ENCODE assay signal across 12 cellular contexts in genomic region chr7:2082357-2083038, GRCh38.
DNase-seq lines count a peak whose midpoint lies in the region; ATAC-seq, FAIRE-seq and TF ChIP-seq lines count a peak whose summit lies in the region.
"Had no signal": no experiment of that assay in that cellular context is flagged by ENCODE, and none has a peak within 500 bp of the region (broad histone marks: within the 10 kb centered on the region; RNA-seq: fewer than 3 reads in every experiment).

No MANE protein-coding gene starts in this region.

- no peak overlapping the region for H3K23ac ChIP-seq in trophoblast cell (ENCODE audit: low read length)

- H3K4me1 ChIP-seq in heart right ventricle, result peaks cover 0 to 4% (median 0%) of the 10 kb centered on the region in 9 donors
- H3K4me1 ChIP-seq in astrocyte (ENCODE audit: insufficient read depth, low read length), result peaks cover 17% of the 10 kb centered on the region
- no peaks in the 10 kb centered on the region for H3K4me1 ChIP-seq in left lung
- H3K4me1 ChIP-seq in vagina, result no peaks in the 10 kb centered on the region
- H3K4me1 ChIP-seq in trophoblast cell (ENCODE audit: control insufficient read depth in 1 of 2, insufficient read depth in 2 of 2, low read length in 2 of 2), result peaks cover 0 to 2% of the 10 kb centered on the region in 2 experiments

- no peak overlapping the region for H2BK120ac ChIP-seq in trophoblast cell (ENCODE audit: insufficient read depth, low read length, poor library complexity)

- no peak for TF ChIP-seq POLR2A in vagina (IDR thresholded peaks at IDR 0.05)

- no peak for FAIRE-seq in astrocyte (lab: Jason Lieb, UNC)
- no peak for FAIRE-seq in frontal cortex (lab: Jason Lieb, UNC)
- FAIRE-seq in HTR-8/SVneo (lab: Jason Lieb, UNC), result no peak
- FAIRE-seq: endometrium had no signal

- peak overlapping the region; percentile 34 for H3K27ac Mint-ChIP-seq in astrocyte (ENCODE audit: unreplicated experiment)
- H3K27ac Mint-ChIP-seq: activated CD4-positive, alpha-beta memory T cell treated with anti-CD3 and anti-CD28 coated beads for 36 hours; activated naive CD4-positive, alpha-beta T cell treated with anti-CD3 and anti-CD28 coated beads, Interleukin-2, amount 50 U/mL, for 72 hours had no signal

- H3K36me3 ChIP-seq in heart right ventricle (peaks cover 0 to 13% (median 0%) of the 10 kb centered on the region in 9 donors), astrocyte (ENCODE audit: insufficient read depth, low read length) (no peaks in the 10 kb centered on the region), left lung (peaks cover 0 to 35% of the 10 kb centered on the region in 2 donors), vagina (no peaks in the 10 kb centered on the region), trophoblast cell (ENCODE audit: control insufficient read depth in 1 of 2, insufficient read depth in 2 of 2, low read length in 2 of 2) (peaks cover 6 to 9% of the 10 kb centered on the region in 2 experiments)

- H3K9me3 ChIP-seq in heart right ventricle (no peaks in the 10 kb centered on the region), astrocyte (ENCODE audit: insufficient read depth, low read depth, low read length) (no peaks in the 10 kb centered on the region), left lung (no peaks in the 10 kb centered on the region), vagina (no peaks in the 10 kb centered on the region), trophoblast cell (ENCODE audit: insufficient read depth, low read depth, low read length) (no peaks in the 10 kb centered on the region)

- H3K9ac ChIP-seq in astrocyte (ENCODE audit: low read length), result peak overlapping the region; percentile 76
- H3K9ac ChIP-seq in trophoblast cell (ENCODE audit: low read length), result no peak overlapping the region

- no peak overlapping the region for H4K91ac ChIP-seq in trophoblast cell (ENCODE audit: low read depth, low read length)

- H3K27me3 ChIP-seq in heart right ventricle, result no peaks in the 10 kb centered on the region
- no peaks in the 10 kb centered on the region for H3K27me3 ChIP-seq in astrocyte (ENCODE audit: insufficient read depth, low read length)
- H3K27me3 ChIP-seq in left lung, result no peaks in the 10 kb centered on the region
- H3K27me3 ChIP-seq in vagina, result no peaks in the 10 kb centered on the region
- no peaks in the 10 kb centered on the region for H3K27me3 ChIP-seq in trophoblast cell (ENCODE audit: insufficient read depth, low read length)

- H2AK5ac ChIP-seq in trophoblast cell (ENCODE audit: low read length), result no peak overlapping the region

- H4K12ac ChIP-seq in trophoblast cell (ENCODE audit: low read depth, low read length), result no peak overlapping the region

- ATAC-seq in heart right ventricle, result peak in 5 of 8 donors; percentile 17 to 58 (median 35)
- no peak for ATAC-seq in Right ventricle myocardium inferior
- ATAC-seq in left lung, result peak; percentile 47
- ATAC-seq: activated naive CD4-positive, alpha-beta T cell treated with anti-CD3 and anti-CD28 coated beads, Interleukin-2, amount 50 U/mL, for 72 hours had no signal

- H2BK12ac ChIP-seq in trophoblast cell (ENCODE audit: low read length), result no peak overlapping the region

- DNase-seq in heart right ventricle (no peak), Right ventricle myocardium inferior (ENCODE audit: missing footprints) (no peak), astrocyte (ENCODE audit: low read depth) (peak; percentile 83), left lung (no peak), vagina (ENCODE audit: extremely low spot score in 2 of 2) (no peak), frontal cortex (ENCODE audit: low spot score in 2 of 2) (no peak), HTR-8/SVneo (ENCODE audit: insufficient read length, low spot score) (no peak), trophoblast cell (no peak)
- DNase-seq: activated CD4-positive, alpha-beta memory T cell treated with anti-CD3 and anti-CD28 coated beads for 36 hours; NCI-H446 had no signal

- no peaks in the 10 kb centered on the region for H3K9me3 Mint-ChIP-seq in astrocyte (ENCODE audit: unreplicated experiment)
- H3K9me3 Mint-ChIP-seq: activated CD4-positive, alpha-beta memory T cell treated with anti-CD3 and anti-CD28 coated beads for 36 hours; activated naive CD4-positive, alpha-beta T cell treated with anti-CD3 and anti-CD28 coated beads, Interleukin-2, amount 50 U/mL, for 72 hours had no signal

- no peak overlapping the region for H4K8ac ChIP-seq in trophoblast cell (ENCODE audit: low read depth, low read length)

- H4K20me1 ChIP-seq in astrocyte (ENCODE audit: insufficient read depth, low read length), result peaks cover 19% of the 10 kb centered on the region

- H3K27ac ChIP-seq in heart right ventricle, result no peak overlapping the region
- H3K27ac ChIP-seq in astrocyte (ENCODE audit: low read depth, low read length), result peak overlapping the region; percentile 76
- H3K27ac ChIP-seq in left lung, result no peak overlapping the region
- peak overlapping the region; percentile 81 for H3K27ac ChIP-seq in vagina
- H3K27ac ChIP-seq in trophoblast cell (ENCODE audit: low read depth, low read length), result no peak overlapping the region

- H2AFZ ChIP-seq in astrocyte (ENCODE audit: low read depth, low read length), result no peak overlapping the region
- H2AFZ ChIP-seq in trophoblast cell (ENCODE audit: insufficient read depth, low read length, poor library complexity), result no peak overlapping the region

- H3K4me3 Mint-ChIP-seq in astrocyte (ENCODE audit: unreplicated experiment), result no peak overlapping the region
- H3K4me3 Mint-ChIP-seq: activated CD4-positive, alpha-beta memory T cell treated with anti-CD3 and anti-CD28 coated beads for 36 hours had no signal

- no peak overlapping the region for H3K4me3 ChIP-seq in heart right ventricle
- no peak overlapping the region for H3K4me3 ChIP-seq in astrocyte (ENCODE audit: insufficient read depth, low read depth, low read length)
- H3K4me3 ChIP-seq in left lung, result no peak overlapping the region
- no peak overlapping the region for H3K4me3 ChIP-seq in vagina
- H3K4me3 ChIP-seq in trophoblast cell (ENCODE audit: low read depth, low read length), result no peak overlapping the region

- H3K36me3 Mint-ChIP-seq in astrocyte (ENCODE audit: low read depth, unreplicated experiment), result peaks cover 23% of the 10 kb centered on the region

- no peaks in the 10 kb centered on the region for H3K79me1 ChIP-seq in trophoblast cell (ENCODE audit: low read length)

- peaks cover 2% of the 10 kb centered on the region for H3K4me1 Mint-ChIP-seq in astrocyte (ENCODE audit: low read depth, unreplicated experiment)

- no peak overlapping the region for H3K14ac ChIP-seq in trophoblast cell (ENCODE audit: low read length)

- H3K18ac ChIP-seq in trophoblast cell (ENCODE audit: low read length), result no peak overlapping the region

- peak overlapping the region; percentile 71 for H3K4me2 ChIP-seq in astrocyte (ENCODE audit: low read length)
- H3K4me2 ChIP-seq in trophoblast cell (ENCODE audit: low read length), result no peak overlapping the region

- H2BK5ac ChIP-seq in trophoblast cell (ENCODE audit: low read depth, low read length, poor library complexity), result no peak overlapping the region

- peaks cover 4% of the 10 kb centered on the region for H3K27me3 Mint-ChIP-seq in astrocyte (ENCODE audit: low read depth, unreplicated experiment)
- H3K27me3 Mint-ChIP-seq: activated CD4-positive, alpha-beta memory T cell treated with anti-CD3 and anti-CD28 coated beads for 36 hours had no signal

- H3K79me2 ChIP-seq in astrocyte (ENCODE audit: insufficient read depth, low read length) (no peaks in the 10 kb centered on the region), trophoblast cell (ENCODE audit: control insufficient read depth, insufficient read depth, low read length, poor library complexity) (no peaks in the 10 kb centered on the region)

- WGBS in heart right ventricle, 2 donors, result 77 to 81% methylated on average over 28 of the region's 28 CpGs
- WGBS in trophoblast cell (ENCODE audit: extremely low coverage, insufficient coverage, insufficient read length), result no CpG with 5 or more reads among the region's 28 CpGs

- TF ChIP-seq CTCF in heart right ventricle (IDR thresholded peaks at IDR 0.05) (no peak), astrocyte (IDR thresholded peaks at IDR 0.05; ENCODE audit: insufficient read depth, low read depth, low read length) (no peak), left lung (IDR thresholded peaks at IDR 0.05) (no peak), vagina (IDR thresholded peaks at IDR 0.05) (no peak)

- intact Hi-C loops in heart right ventricle (cut with DNase I) (loop anchor here in 1 of 10 donors (10.0 kb wide), 1 partner anchor 508 kb away; the partner anchor contains the start of gene PSMG3), Right ventricle myocardium inferior (cut with DNase I) (no loop called here), left lung (cut with DNase I) (loop anchor here in 1 of 2 donors (10.0 kb wide), 1 partner anchor 148 kb away; no protein-coding TSS in a partner anchor), vagina (cut with DNase I) (no loop called here)

- H3K4ac ChIP-seq in trophoblast cell (ENCODE audit: low read depth, low read length), result no peak overlapping the region

Comparison
In these comparisons a context has a peak if more than half of its experiments do, and no peak if none do; other contexts are left out.
1. H3K27ac ChIP-seq: peak in astrocyte (single experiment) and vagina (single experiment); none in heart right ventricle (0 of 10), left lung (0 of 2) and trophoblast cell (single experiment).